ENCODE assay signal across 19 cellular contexts in the genomic region with DNA sequence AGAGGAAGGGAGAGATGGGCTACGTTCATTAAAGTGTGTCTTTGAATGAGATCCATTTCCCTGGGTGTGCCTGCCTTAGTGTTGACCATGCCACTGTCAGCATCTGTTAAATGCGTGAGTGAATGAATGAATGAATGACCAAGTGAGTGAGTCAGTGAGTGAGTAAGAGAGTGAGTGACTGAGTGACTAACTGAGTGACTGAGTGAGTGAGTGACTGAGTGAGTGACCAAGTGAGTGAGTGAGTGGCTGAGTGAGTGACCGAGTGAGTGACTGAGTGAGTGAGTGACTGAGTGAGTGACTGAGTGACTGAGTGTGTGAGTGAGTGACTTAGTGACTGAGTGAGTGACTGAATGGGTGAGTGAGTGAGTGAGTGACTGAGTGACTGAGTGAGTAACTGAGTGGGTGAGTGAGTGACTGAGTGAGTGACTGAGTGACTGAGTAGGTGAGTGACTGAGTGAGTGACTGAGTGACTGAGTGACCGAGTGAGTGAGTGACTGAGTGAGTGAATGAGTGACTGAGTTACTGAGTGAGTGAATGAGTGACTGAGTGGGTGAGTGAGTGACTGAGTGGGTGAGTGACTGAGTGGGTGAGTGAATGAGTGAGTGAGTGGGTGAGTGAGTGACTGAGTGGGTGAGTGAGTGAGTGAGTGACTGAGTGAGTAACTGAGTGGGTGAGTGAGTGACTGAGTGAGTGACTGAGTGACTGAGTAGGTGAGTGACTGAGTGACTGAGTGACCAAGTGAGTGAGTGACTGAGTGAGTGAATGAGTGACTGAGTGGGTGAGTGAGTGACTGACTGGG. TPM values are rescaled to one million over a fixed set of nuclear protein-coding genes. Genes with fewer than 3 reads are reported as not detected.
DNase-seq lines count a peak whose midpoint lies in the region; ATAC-seq and TF ChIP-seq lines count a peak whose summit lies in the region.
"Had no signal": no experiment of that assay in that cellular context is flagged by ENCODE, and none has a peak within 500 bp of the region (broad histone marks: within the 10 kb centered on the region; RNA-seq: fewer than 3 reads in every experiment).

No MANE protein-coding gene starts in this region.

- H2AFZ ChIP-seq in neural progenitor cell (replicated peaks) = no peak overlapping the region

- no peaks in the 10 kb centered on the region for H3K4me1 ChIP-seq in neural progenitor cell
- peaks cover 0 to 15% of the 10 kb centered on the region in 2 donors for H3K4me1 ChIP-seq in right atrium auricular region
- H3K4me1 ChIP-seq: adrenal gland, spleen had no signal

- no peaks in the 10 kb centered on the region for H3K36me3 ChIP-seq in neural progenitor cell
- H3K36me3 ChIP-seq in right atrium auricular region = no peaks in the 10 kb centered on the region
- H3K36me3 ChIP-seq: adrenal gland, cardiac muscle cell, spleen had no signal

- no peak for ATAC-seq in stimulated activated naive CD8-positive, alpha-beta T cell treated with anti-CD3 and anti-CD28 coated beads, Interleukin-15, amount 100 ng/mL, for 72 hours
- ATAC-seq: left cardiac atrium had no signal

- no peaks in the 10 kb centered on the region for H4K20me1 ChIP-seq in neural progenitor cell (ENCODE audit: low read depth)

- no peak overlapping the region for H3K9ac ChIP-seq in neural progenitor cell

- H3K27me3 Mint-ChIP-seq in stimulated activated naive CD8-positive, alpha-beta T cell treated with anti-CD3 and anti-CD28 coated beads, Interleukin-15, Interleukin-2, amounts not matched to agents 100 ng/mL and 50 ng/mL, for 24 hours = no peaks in the 10 kb centered on the region
- H3K27me3 Mint-ChIP-seq in stimulated activated naive CD8-positive, alpha-beta T cell treated with anti-CD3 and anti-CD28 coated beads, Interleukin-15, amount 100 ng/mL, for 72 hours = no peaks in the 10 kb centered on the region
- H3K27me3 Mint-ChIP-seq in activated T-helper 1 cell treated with anti-CD3 and anti-CD28 coated beads, Interleukin-12 subunit alpha, Interleukin-12 subunit beta, Interleukin-2, Interleukin-4 antibody, amounts not matched to agents 30 ng/mL and 10 ng/mL and 1 ng/mL, durations not matched to agents 14 hours and 24 hours and 36 hours (ENCODE audit: insufficient read depth) = no peaks in the 10 kb centered on the region
- H3K27me3 Mint-ChIP-seq in endothelial cell (ENCODE audit: unreplicated experiment) (peaks cover 23% of the 10 kb centered on the region), neural progenitor cell (ENCODE audit: insufficient read depth, low read depth) (peaks cover 23% of the 10 kb centered on the region)

- intact Hi-C loops in activated T-helper 1 cell treated with anti-CD3 and anti-CD28 coated beads, Interleukin-12 subunit alpha, Interleukin-12 subunit beta, Interleukin-2, Interleukin-4 antibody, amounts not matched to agents 30 ng/mL and 10 ng/mL and 1 ng/mL, durations not matched to agents 14 hours and 24 hours and 36 hours (cut with micrococcal nuclease) = loop anchor here (2.0 kb wide), 1 partner anchor 14 kb away; no protein-coding TSS in a partner anchor

- H3K36me3 Mint-ChIP-seq in stimulated activated naive CD8-positive, alpha-beta T cell treated with anti-CD3 and anti-CD28 coated beads, Interleukin-15, Interleukin-2, amounts not matched to agents 100 ng/mL and 50 ng/mL, for 24 hours (ENCODE audit: low read depth) = peaks cover 7% of the 10 kb centered on the region
- H3K36me3 Mint-ChIP-seq in activated T-helper 1 cell treated with anti-CD3 and anti-CD28 coated beads, Interleukin-12 subunit alpha, Interleukin-12 subunit beta, Interleukin-2, Interleukin-4 antibody, amounts not matched to agents 30 ng/mL and 10 ng/mL and 1 ng/mL, durations not matched to agents 14 hours and 24 hours and 36 hours (ENCODE audit: low read depth) = peaks cover 48% of the 10 kb centered on the region
- peaks cover 22% of the 10 kb centered on the region for H3K36me3 Mint-ChIP-seq in endothelial cell (ENCODE audit: low read depth, unreplicated experiment)
- H3K36me3 Mint-ChIP-seq in neural progenitor cell = no peaks in the 10 kb centered on the region

- H3K79me2 ChIP-seq in neural progenitor cell (ENCODE audit: low read depth) = no peaks in the 10 kb centered on the region

- DNase-seq in stimulated activated naive CD8-positive, alpha-beta T cell treated with anti-CD3 and anti-CD28 coated beads, Interleukin-15, amount 100 ng/mL, for 72 hours = no peak
- DNase-seq in activated T-helper 1 cell treated with anti-CD3 and anti-CD28 coated beads, Interleukin-12 subunit alpha, Interleukin-12 subunit beta, Interleukin-2, Interleukin-4 antibody, amounts not matched to agents 30 ng/mL and 10 ng/mL and 1 ng/mL, durations not matched to agents 14 hours and 24 hours and 36 hours (ENCODE audit: low spot score) = no peak
- no peak for DNase-seq in endothelial cell (ENCODE audit: low spot score)
- no peak for DNase-seq in neural progenitor cell (ENCODE audit: low spot score)
- DNase-seq in EL = no peak
- no peak for DNase-seq in mucosa of gallbladder (ENCODE audit: low spot score)
- no peak for DNase-seq in right atrium auricular region (ENCODE audit: low spot score)
- DNase-seq: activated CD4-positive, CD25-positive, alpha-beta regulatory T cell treated with anti-CD3 and anti-CD28 coated beads, Interleukin-2, amount 50 U/mL, for 72 hours; adrenal gland; DMS79 treated with DMSO at 0.1 percent for 48 hours; left cardiac atrium; MM.1S; spleen had no signal

- H3K27me3 ChIP-seq in neural progenitor cell (no peaks in the 10 kb centered on the region), right atrium auricular region (no peaks in the 10 kb centered on the region)
- H3K27me3 ChIP-seq: adrenal gland had no signal

- peaks cover 16% of the 10 kb centered on the region for H3F3A ChIP-seq in neural progenitor cell (ENCODE audit: low read depth)

- H3K9me3 ChIP-seq in neural progenitor cell (ENCODE audit: low read depth) (peaks cover 3% of the 10 kb centered on the region), right atrium auricular region (no peaks in the 10 kb centered on the region)
- H3K9me3 ChIP-seq: adrenal gland, spleen had no signal

- H3K27ac ChIP-seq in neural progenitor cell (no peak overlapping the region), right atrium auricular region (no peak overlapping the region)
- H3K27ac ChIP-seq: adrenal gland, cardiac muscle cell, spleen had no signal

- peaks cover 26% of the 10 kb centered on the region for H3K9me3 Mint-ChIP-seq in stimulated activated naive CD8-positive, alpha-beta T cell treated with anti-CD3 and anti-CD28 coated beads, Interleukin-15, Interleukin-2, amounts not matched to agents 100 ng/mL and 50 ng/mL, for 24 hours
- peaks cover 18% of the 10 kb centered on the region in 2 donors for H3K9me3 Mint-ChIP-seq in stimulated activated naive CD8-positive, alpha-beta T cell treated with anti-CD3 and anti-CD28 coated beads, Interleukin-15, amount 100 ng/mL, for 72 hours
- peaks cover 28% of the 10 kb centered on the region for H3K9me3 Mint-ChIP-seq in activated T-helper 1 cell treated with anti-CD3 and anti-CD28 coated beads, Interleukin-12 subunit alpha, Interleukin-12 subunit beta, Interleukin-2, Interleukin-4 antibody, amounts not matched to agents 30 ng/mL and 10 ng/mL and 1 ng/mL, durations not matched to agents 14 hours and 24 hours and 36 hours
- peaks cover 5% of the 10 kb centered on the region for H3K9me3 Mint-ChIP-seq in endothelial cell (ENCODE audit: unreplicated experiment)
- peaks cover 9% of the 10 kb centered on the region for H3K9me3 Mint-ChIP-seq in neural progenitor cell

- H3K4me1 Mint-ChIP-seq in stimulated activated naive CD8-positive, alpha-beta T cell treated with anti-CD3 and anti-CD28 coated beads, Interleukin-15, Interleukin-2, amounts not matched to agents 100 ng/mL and 50 ng/mL, for 24 hours (ENCODE audit: low read depth) = peaks cover 55% of the 10 kb centered on the region
- peaks cover 77% of the 10 kb centered on the region for H3K4me1 Mint-ChIP-seq in stimulated activated naive CD8-positive, alpha-beta T cell treated with anti-CD3 and anti-CD28 coated beads, Interleukin-15, amount 100 ng/mL, for 72 hours
- H3K4me1 Mint-ChIP-seq in activated T-helper 1 cell treated with anti-CD3 and anti-CD28 coated beads, Interleukin-12 subunit alpha, Interleukin-12 subunit beta, Interleukin-2, Interleukin-4 antibody, amounts not matched to agents 30 ng/mL and 10 ng/mL and 1 ng/mL, durations not matched to agents 14 hours and 24 hours and 36 hours (ENCODE audit: low read depth) = peaks cover 55% of the 10 kb centered on the region
- H3K4me1 Mint-ChIP-seq in endothelial cell (ENCODE audit: unreplicated experiment) (peaks cover 12% of the 10 kb centered on the region), neural progenitor cell (no peaks in the 10 kb centered on the region)

- H3K4me3 Mint-ChIP-seq in stimulated activated naive CD8-positive, alpha-beta T cell treated with anti-CD3 and anti-CD28 coated beads, Interleukin-15, Interleukin-2, amounts not matched to agents 100 ng/mL and 50 ng/mL, for 24 hours = no peak overlapping the region
- H3K4me3 Mint-ChIP-seq in stimulated activated naive CD8-positive, alpha-beta T cell treated with anti-CD3 and anti-CD28 coated beads, Interleukin-15, amount 100 ng/mL, for 72 hours = no peak overlapping the region
- no peak overlapping the region for H3K4me3 Mint-ChIP-seq in activated T-helper 1 cell treated with anti-CD3 and anti-CD28 coated beads, Interleukin-12 subunit alpha, Interleukin-12 subunit beta, Interleukin-2, Interleukin-4 antibody, amounts not matched to agents 30 ng/mL and 10 ng/mL and 1 ng/mL, durations not matched to agents 14 hours and 24 hours and 36 hours
- H3K4me3 Mint-ChIP-seq in endothelial cell (ENCODE audit: unreplicated experiment) (peak overlapping the region; percentile 49), neural progenitor cell (no peak overlapping the region)
- H3K4me3 Mint-ChIP-seq: nephron had no signal

- TF ChIP-seq CTCF in endothelial cell (IDR thresholded peaks at IDR 0.05; ENCODE audit: unreplicated experiment) (no peak), neural progenitor cell (IDR thresholded peaks at IDR 0.05) (no peak), right atrium auricular region (IDR thresholded peaks at IDR 0.05) (no peak)

- peak overlapping the region; percentile 91 for H3K27ac Mint-ChIP-seq in stimulated activated naive CD8-positive, alpha-beta T cell treated with anti-CD3 and anti-CD28 coated beads, Interleukin-15, Interleukin-2, amounts not matched to agents 100 ng/mL and 50 ng/mL, for 24 hours
- peak overlapping the region in 1 of 2 donors; percentile 83 for H3K27ac Mint-ChIP-seq in stimulated activated naive CD8-positive, alpha-beta T cell treated with anti-CD3 and anti-CD28 coated beads, Interleukin-15, amount 100 ng/mL, for 72 hours
- peak overlapping the region; percentile 95 for H3K27ac Mint-ChIP-seq in activated T-helper 1 cell treated with anti-CD3 and anti-CD28 coated beads, Interleukin-12 subunit alpha, Interleukin-12 subunit beta, Interleukin-2, Interleukin-4 antibody, amounts not matched to agents 30 ng/mL and 10 ng/mL and 1 ng/mL, durations not matched to agents 14 hours and 24 hours and 36 hours
- H3K27ac Mint-ChIP-seq in endothelial cell (ENCODE audit: unreplicated experiment) = peak overlapping the region; percentile 16
- no peak overlapping the region for H3K27ac Mint-ChIP-seq in neural progenitor cell

- H3K4me2 ChIP-seq in neural progenitor cell = no peak overlapping the region

- H3K4me3 ChIP-seq in neural progenitor cell (no peak overlapping the region), right atrium auricular region (no peak overlapping the region)
- H3K4me3 ChIP-seq: adrenal gland, cardiac muscle cell, spleen had no signal

RNA-seq across cellular contexts. Expression of gene MAL, which starts 11.2 kb away (rescaled TPM):
- total RNA-seq in activated T-helper 1 cell treated with anti-CD3 and anti-CD28 coated beads, Interleukin-12 subunit alpha, Interleukin-12 subunit beta, Interleukin-2, Interleukin-4 antibody, amounts not matched to agents 30 ng/mL and 10 ng/mL and 1 ng/mL, durations not matched to agents 14 hours and 24 hours and 36 hours = 264 and 272 TPM in 2 replicates
- total RNA-seq in endothelial cell (ENCODE audit: unreplicated experiment) (not detected), neural progenitor cell (ENCODE audit: low replicate concordance) (not detected in 2 replicates), mucosa of gallbladder (2.9 TPM), right atrium auricular region (1 to 10 TPM; 7.4 to 8.7 TPM)
- total RNA-seq: cardiac muscle cell, mesenteric fat pad, pulmonary artery endothelial cell, SK-MEL-5 had no signal

Comparison
In these comparisons a context has a peak if more than half of its experiments do, and no peak if none do; other contexts are left out.
1. RNA of gene MAL, which starts 11.2 kb away (total RNA-seq): 264 to 272 TPM in activated T-helper 1 cell treated with anti-CD3 and anti-CD28 coated beads, Interleukin-12 subunit alpha, Interleukin-12 subunit beta, Interleukin-2, Interleukin-4 antibody, amounts not matched to agents 30 ng/mL and 10 ng/mL and 1 ng/mL, durations not matched to agents 14 hours and 24 hours and 36 hours; 7.4 to 8.7 TPM in right atrium auricular region, 2.9 TPM in mucosa of gallbladder (single experiment), not detected in endothelial cell (single experiment) and not detected in neural progenitor cell; every median in the first group is over 10 times any median in the second.